ENCODE assay signal across 1 cellular context in genomic region chr1:110155878-110156522, GRCh38.
A peak's percentile ranks its signal among the peaks of the same experiment; 100 is the strongest.
TF ChIP-seq lines count a peak whose summit lies in the region.

No MANE protein-coding gene starts in this region.

TF ChIP-seq in K562, 482 proteins besides CTCF, POLR2A, EP300 and RAD21 (continued from another document):
- no peak for TF ChIP-seq PATZ1 (CRISPR knock-in tag; IDR thresholded peaks at IDR 0.05; ENCODE audit: borderline replicate concordance)
- TF ChIP-seq ZNF280B (CRISPR knock-in tag; IDR thresholded peaks at IDR 0.05): no peak
- no peak for TF ChIP-seq POLR2AphosphoS5 (IDR thresholded peaks at IDR 0.05; ENCODE audit: control insufficient read depth, insufficient read depth, low read depth, low read length)
- peak; percentile 98 for TF ChIP-seq EHMT2 (IDR thresholded peaks at IDR 0.05)
- 0 out of 2 replicates have a peak, but pooled peaks have one; percentile 79 for TF ChIP-seq ZNF197 (CRISPR knock-in tag; IDR thresholded peaks at IDR 0.05; ENCODE audit: low read depth)
- TF ChIP-seq BRD9 (IDR thresholded peaks at IDR 0.05; ENCODE audit: low read depth, partially characterized antibody): no peak
- TF ChIP-seq TEAD1 (CRISPR knock-in tag; IDR thresholded peaks at IDR 0.05): peak in 1 of 2 experiments; percentile 59; a peak in 1 of 4 replicates
